7 cellular contexts compared by ENCODE assay signal in genomic region chr2:15577071-15577706, GRCh38. TPM values are rescaled to one million over a fixed set of nuclear protein-coding genes. Genes with fewer than 3 reads are reported as not detected.
A peak's percentile ranks its signal among the peaks of the same experiment; 100 is the strongest.
DNase-seq lines count a peak whose midpoint lies in the region; ATAC-seq and TF ChIP-seq lines count a peak whose summit lies in the region.

No MANE protein-coding gene starts in this region.

- peak; percentile 96 for ATAC-seq in HG02798 (IDR thresholded peaks at IDR 0.05; ENCODE audit: poor library complexity, unreplicated experiment)
- ATAC-seq in activated naive CD8-positive, alpha-beta T cell treated with anti-CD3 and anti-CD28 coated beads, Interleukin-2, amount 10 ng/mL, durations not matched to agents 7 days and 5 days (ENCODE audit: low read depth) = peak; percentile 96

- no peak overlapping the region for H3K9ac ChIP-seq in SU-DHL-6 (ENCODE audit: low read length)

- H3K4me1 ChIP-seq in left ventricle myocardium inferior (no peaks in the 10 kb centered on the region), sigmoid colon (no peaks in the 10 kb centered on the region)

- no peaks in the 10 kb centered on the region for H3K9me3 Mint-ChIP-seq in activated naive CD8-positive, alpha-beta T cell treated with anti-CD3 and anti-CD28 coated beads, Interleukin-2, amount 10 ng/mL, durations not matched to agents 7 days and 5 days

- peak; percentile 87 for TF ChIP-seq CTCF in GM13977 (IDR thresholded peaks at IDR 0.05; ENCODE audit: extremely low read depth, insufficient read depth, missing control alignments)
- peak; percentile 75 for TF ChIP-seq CTCF in SU-DHL-6 (IDR thresholded peaks at IDR 0.05; ENCODE audit: insufficient read depth, low read length, poor library complexity, severe bottlenecking)
- peak; percentile 84 for TF ChIP-seq CTCF in left ventricle myocardium inferior (IDR thresholded peaks at IDR 0.05; ENCODE audit: borderline replicate concordance)
- peak; percentile 27 to 67 (median 49) for TF ChIP-seq CTCF in sigmoid colon (IDR thresholded peaks at IDR 0.05)

- H3K36me3 Mint-ChIP-seq in activated naive CD8-positive, alpha-beta T cell treated with anti-CD3 and anti-CD28 coated beads, Interleukin-2, amount 10 ng/mL, durations not matched to agents 7 days and 5 days = no peaks in the 10 kb centered on the region

- H2AFZ ChIP-seq in SU-DHL-6 (ENCODE audit: low read depth, low read length, severe bottlenecking) = no peak overlapping the region

- no peaks in the 10 kb centered on the region for H3F3A ChIP-seq in SU-DHL-6 (ENCODE audit: insufficient read depth)

- peaks cover 2% of the 10 kb centered on the region for H3K27me3 Mint-ChIP-seq in activated naive CD8-positive, alpha-beta T cell treated with anti-CD3 and anti-CD28 coated beads, Interleukin-2, amount 10 ng/mL, durations not matched to agents 7 days and 5 days

- no peaks in the 10 kb centered on the region for H3K79me2 ChIP-seq in SU-DHL-6 (ENCODE audit: insufficient read depth, low read length)

- H3K4me1 Mint-ChIP-seq in activated naive CD8-positive, alpha-beta T cell treated with anti-CD3 and anti-CD28 coated beads, Interleukin-2, amount 10 ng/mL, durations not matched to agents 7 days and 5 days = peaks cover 1% of the 10 kb centered on the region

- TF ChIP-seq EP300 in sigmoid colon (IDR thresholded peaks at IDR 0.05) = no peak

- H3K9me3 ChIP-seq in SU-DHL-6 (ENCODE audit: insufficient read depth, low read length) = no peaks in the 10 kb centered on the region
- no peaks in the 10 kb centered on the region for H3K9me3 ChIP-seq in left ventricle myocardium inferior (replicated peaks)
- H3K9me3 ChIP-seq in sigmoid colon = no peaks in the 10 kb centered on the region

- POLR2A ChIA-PET in activated naive CD8-positive, alpha-beta T cell treated with anti-CD3 and anti-CD28 coated beads, Interleukin-2, amount 10 ng/mL, durations not matched to agents 7 days and 5 days (lab: Charles Lee) = no interaction called here

- H3K4me2 ChIP-seq in SU-DHL-6 (ENCODE audit: low read depth, low read length, poor library complexity, severe bottlenecking) = no peak overlapping the region

- DNase-seq in GM13977 (ENCODE audit: low spot score) = peak; percentile 55
- peak; percentile 83 for DNase-seq in NCI-H128 (lab: John Stamatoyannopoulos, UW; ENCODE audit: unreplicated experiment)
- DNase-seq in activated naive CD8-positive, alpha-beta T cell treated with anti-CD3 and anti-CD28 coated beads, Interleukin-2, amount 10 ng/mL, durations not matched to agents 7 days and 5 days = peak; percentile 79
- DNase-seq in left ventricle myocardium inferior = peak; percentile 73
- peak; percentile 87 for DNase-seq in sigmoid colon

- no peak overlapping the region for H3K4me3 Mint-ChIP-seq in activated naive CD8-positive, alpha-beta T cell treated with anti-CD3 and anti-CD28 coated beads, Interleukin-2, amount 10 ng/mL, durations not matched to agents 7 days and 5 days

- no peaks in the 10 kb centered on the region for H3K9me2 ChIP-seq in SU-DHL-6 (replicated peaks; ENCODE audit: insufficient read depth, low read length)

- no peak overlapping the region for H3K27ac Mint-ChIP-seq in activated naive CD8-positive, alpha-beta T cell treated with anti-CD3 and anti-CD28 coated beads, Interleukin-2, amount 10 ng/mL, durations not matched to agents 7 days and 5 days

- no peak for TF ChIP-seq POLR2A in sigmoid colon (IDR thresholded peaks at IDR 0.05)

- H3K27ac ChIP-seq in SU-DHL-6 (ENCODE audit: low read depth, low read length) (no peak overlapping the region), left ventricle myocardium inferior (replicated peaks) (no peak overlapping the region), sigmoid colon (no peak overlapping the region)

- H3K36me3 ChIP-seq in SU-DHL-6 (ENCODE audit: low read length) = no peaks in the 10 kb centered on the region
- no peaks in the 10 kb centered on the region for H3K36me3 ChIP-seq in left ventricle myocardium inferior
- H3K36me3 ChIP-seq in sigmoid colon = no peaks in the 10 kb centered on the region

- no peaks in the 10 kb centered on the region for H4K20me1 ChIP-seq in SU-DHL-6 (ENCODE audit: low read depth, low read length)

- H3K27me3 ChIP-seq in SU-DHL-6 (ENCODE audit: low read length) (no peaks in the 10 kb centered on the region), left ventricle myocardium inferior (ENCODE audit: low read depth) (no peaks in the 10 kb centered on the region), sigmoid colon (no peaks in the 10 kb centered on the region)

- no peak overlapping the region for H3K4me3 ChIP-seq in SU-DHL-6 (ENCODE audit: insufficient read depth, low read length, poor library complexity, severe bottlenecking)
- no peak overlapping the region for H3K4me3 ChIP-seq in left ventricle myocardium inferior
- H3K4me3 ChIP-seq in sigmoid colon = no peak overlapping the region

- in situ Hi-C loops in GM13977 (cut with MboI; ENCODE audit: low pct_unique_long_range_greater_than_20kb, low sequenced_read_pairs, unreplicated experiment) = loop anchor here (25.0 kb wide), 1 partner anchor 1290 kb away; no protein-coding TSS in a partner anchor

- intact Hi-C loops in left ventricle myocardium inferior (cut with micrococcal nuclease) = no loop called here
- intact Hi-C loops in sigmoid colon (cut with DNase I) = loop anchor here (10.0 kb wide), 1 partner anchor 942 kb away; the partner anchor contains the start of gene LRATD1

- WGBS in sigmoid colon, 2 donors = 3 to 9% methylated on average over 6 of the region's 6 CpGs

RNA-seq across cellular contexts. Expression of gene DDX1, which starts 14.5 kb away (rescaled TPM):
- total RNA-seq in activated naive CD8-positive, alpha-beta T cell treated with anti-CD3 and anti-CD28 coated beads, Interleukin-2, amount 10 ng/mL, durations not matched to agents 7 days and 5 days = 10 to 100 TPM; 55.9 to 59.1 TPM
- total RNA-seq in left ventricle myocardium inferior (156 TPM), sigmoid colon (100 to 1,000 TPM in 1 of 4 donors, 10 to 100 TPM in 3; 67.9 to 104 (median 83.3) TPM)
- polyA plus RNA-seq in sigmoid colon = 10 to 100 TPM; 59.2 to 67.9 (median 66.4) TPM

RNA-seq across cellular contexts. Expression of gene NBAS, which starts 16.1 kb away (rescaled TPM):
- total RNA-seq in activated naive CD8-positive, alpha-beta T cell treated with anti-CD3 and anti-CD28 coated beads, Interleukin-2, amount 10 ng/mL, durations not matched to agents 7 days and 5 days = 10 to 100 TPM; 31.9 to 32.9 TPM
- total RNA-seq in left ventricle myocardium inferior (50.6 TPM), sigmoid colon (10 to 100 TPM; 41.9 to 53.2 (median 48.1) TPM)
- polyA plus RNA-seq in sigmoid colon = 10 to 100 TPM in 1 of 3 donors, 1 to 10 TPM in 2; 3.9 to 21.3 (median 7.2) TPM
